In genomic region chr3:42526616-42527367, GRCh38 we compare ENCODE assay signal across 10 cellular contexts. TPM values are rescaled to one million over a fixed set of nuclear protein-coding genes. Genes with fewer than 3 reads are reported as not detected.
A peak's percentile ranks its signal among the peaks of the same experiment; 100 is the strongest.
DNase-seq lines count a peak whose midpoint lies in the region; ATAC-seq and TF ChIP-seq lines count a peak whose summit lies in the region.
"Had no signal": no experiment of that assay in that cellular context is flagged by ENCODE, and none has a peak within 500 bp of the region (broad histone marks: within the 10 kb centered on the region; RNA-seq: fewer than 3 reads in every experiment).

No MANE protein-coding gene starts in this region.

- H3K4me1 ChIP-seq in upper lobe of left lung (peaks cover 55 to 67% (median 62%) of the 10 kb centered on the region in 4 donors), testis (no peaks in the 10 kb centered on the region)
- H3K4me1 ChIP-seq: SJCRH30 had no signal

- H3K27ac ChIP-seq in upper lobe of left lung: peak overlapping the region; percentile 44 to 92 (median 76)
- no peak overlapping the region for H3K27ac ChIP-seq in testis
- H3K27ac ChIP-seq: SJCRH30 had no signal

- ATAC-seq in Right ventricle myocardium inferior: no peak
- no peak for ATAC-seq in left ventricle myocardium superior
- no peak for ATAC-seq in upper lobe of left lung (ENCODE audit: low FRiP score in 2 of 2)
- no peak for ATAC-seq in HG03442 (IDR thresholded peaks at IDR 0.05; ENCODE audit: unreplicated experiment)

- 59 to 71% methylated on average over 11 to 15 of the region's 15 CpGs for WGBS in upper lobe of left lung, 2 donors
- WGBS in testis, 2 donors: 81 to 97% methylated on average over 13 to 15 of the region's 15 CpGs

- TF ChIP-seq EP300 in upper lobe of left lung (IDR thresholded peaks at IDR 0.05): no peak

- no peaks in the 10 kb centered on the region for H3K27me3 ChIP-seq in upper lobe of left lung
- H3K27me3 ChIP-seq in testis: no peaks in the 10 kb centered on the region
- H3K27me3 ChIP-seq: SJCRH30 had no signal

- no peak overlapping the region for H3K4me3 ChIP-seq in upper lobe of left lung
- H3K4me3 ChIP-seq in testis: no peak overlapping the region
- H3K4me3 ChIP-seq: SJCRH30 had no signal

- H3K9me3 ChIP-seq in upper lobe of left lung (no peaks in the 10 kb centered on the region), testis (no peaks in the 10 kb centered on the region)
- H3K9me3 ChIP-seq: SJCRH30 had no signal

- TF ChIP-seq CTCF in upper lobe of left lung (IDR thresholded peaks at IDR 0.05) (peak in 2 of 6 experiments; percentile 18 to 31), testis (IDR thresholded peaks at IDR 0.05) (no peak)

- TF ChIP-seq POLR2A in upper lobe of left lung (IDR thresholded peaks at IDR 0.05): no peak
- no peak for TF ChIP-seq POLR2A in testis (IDR thresholded peaks at IDR 0.05)

- peak; percentile 62 for DNase-seq in Right ventricle myocardium inferior (ENCODE audit: missing footprints)
- DNase-seq in left ventricle myocardium superior: no peak
- DNase-seq in activated T-cell treated with anti-CD3 and anti-CD28 coated beads for 1 hour (ENCODE audit: low read depth): peak; percentile 33
- peak; percentile 62 for DNase-seq in iPS-NIHi11 (ENCODE audit: low spot score)
- DNase-seq in upper lobe of left lung: no peak
- DNase-seq in NAMALWA (ENCODE audit: low spot score): no peak
- no peak for DNase-seq in testis
- DNase-seq: NCI-H1092, SJCRH30 had no signal

- peaks cover 6 to 77% (median 36%) of the 10 kb centered on the region in 4 donors for H3K36me3 ChIP-seq in upper lobe of left lung
- H3K36me3 ChIP-seq in testis (ENCODE audit: low read depth, missing control alignments): no peaks in the 10 kb centered on the region
- H3K36me3 ChIP-seq: SJCRH30 had no signal

- intact Hi-C loops in Right ventricle myocardium inferior (cut with DNase I): no loop called here
- intact Hi-C loops in left ventricle myocardium superior (cut with micrococcal nuclease): no loop called here
- intact Hi-C loops in testis (cut with DNase I; ENCODE audit: low total_unique reads): no loop called here

RNA-seq across cellular contexts. Expression of gene VIPR1, which starts 24.3 kb away (rescaled TPM):
- total RNA-seq in Right ventricle myocardium inferior (2.1 TPM), left ventricle myocardium superior (2.2 TPM), upper lobe of left lung (100 to 1,000 TPM in 4 of 6 donors, 10 to 100 TPM in 2; 92.6 to 577 (median 198) TPM), testis (10 to 100 TPM in 1 of 2 donors, 1 to 10 TPM in 1; 4.6 to 10.2 TPM)
- polyA plus RNA-seq in testis (ENCODE audit: insufficient read depth, low read depth, low replicate concordance): 3.4 TPM
- total RNA-seq: SJCRH30 had no signal

RNA-seq across cellular contexts. Expression of gene SEC22C, which starts 55.0 kb away (rescaled TPM):
- 23.9 TPM for total RNA-seq in Right ventricle myocardium inferior
- 24.3 TPM for total RNA-seq in left ventricle myocardium superior
- 10 to 100 TPM; 36.3 to 59.7 (median 50.6) TPM for total RNA-seq in upper lobe of left lung
- 10 to 100 TPM; 61.0 to 66.0 TPM for total RNA-seq in testis
- 86.3 TPM for polyA plus RNA-seq in testis (ENCODE audit: insufficient read depth, low read depth, low replicate concordance)

Comparison
In these comparisons a context has a peak if more than half of its experiments do, and no peak if none do; other contexts are left out.
1. DNase-seq: peak in Right ventricle myocardium inferior (single experiment), activated T-cell treated with anti-CD3 and anti-CD28 coated beads for 1 hour (single experiment) and iPS-NIHi11 (single experiment); none in left ventricle myocardium superior (single experiment), upper lobe of left lung (0 of 2), NAMALWA (single experiment) and testis (single experiment).
2. H3K27ac ChIP-seq: peak in upper lobe of left lung (4 of 4); none in testis (0 of 2).
3. RNA of gene VIPR1, which starts 24.3 kb away (total RNA-seq): 92.6 to 577 TPM in upper lobe of left lung; 4.6 to 10.2 TPM in testis, 2.2 TPM in left ventricle myocardium superior (single experiment) and 2.1 TPM in Right ventricle myocardium inferior (single experiment); every median in the first group is over 4 times any median in the second.